Comparison of ENCODE assay signal across 9 cellular contexts in the genomic region with DNA sequence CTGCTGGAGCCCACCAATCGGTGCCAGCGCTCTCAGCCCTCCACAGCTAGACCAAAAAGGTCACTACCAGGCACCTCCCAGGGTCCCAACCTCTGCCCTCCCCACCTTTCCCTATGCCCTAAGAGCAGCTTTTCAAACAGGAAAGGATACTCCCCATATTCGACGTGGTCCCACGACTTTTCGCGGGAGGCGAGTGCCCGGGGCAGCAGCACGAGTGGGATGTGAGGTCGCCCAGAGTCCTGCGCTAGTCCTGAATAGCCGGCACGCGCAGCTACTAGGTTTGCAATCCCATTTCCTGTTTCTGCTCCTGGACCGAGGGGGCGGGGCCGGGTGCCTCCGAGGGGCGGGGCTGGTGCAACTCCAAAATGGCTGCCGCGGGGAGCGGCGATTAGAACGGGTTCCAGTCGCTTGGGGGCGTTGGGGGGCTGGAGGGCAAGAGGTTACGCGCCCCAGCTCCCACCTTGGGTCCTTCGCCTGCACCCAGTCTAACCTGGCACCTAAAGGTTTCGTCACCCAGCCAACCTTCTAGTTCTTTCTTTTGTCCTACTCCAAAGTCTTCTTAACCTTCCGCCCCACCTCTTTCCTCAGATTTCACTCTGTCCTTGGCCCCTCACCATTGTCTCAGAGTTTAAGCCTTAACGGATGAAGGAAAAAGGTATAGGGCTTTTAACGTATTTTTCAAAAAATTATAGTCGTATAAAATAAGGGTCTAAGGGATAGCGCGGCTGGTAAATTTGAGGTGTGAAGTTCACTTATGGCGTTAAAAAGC.
DNase-seq lines count a peak whose midpoint lies in the region; ATAC-seq, FAIRE-seq and TF ChIP-seq lines count a peak whose summit lies in the region.
"Had no signal": no experiment of that assay in that cellular context is flagged by ENCODE, and none has a peak within 500 bp of the region (broad histone marks: within the 10 kb centered on the region; RNA-seq: fewer than 3 reads in every experiment).

No MANE protein-coding gene starts in this region.

- WGBS in K562 (ENCODE audit: insufficient coverage, low coverage, missing lambda C conversion rate) = 71% methylated on average over 20 of the region's 38 CpGs
- 8% methylated on average over 13 of the region's 38 CpGs for WGBS in mesenchymal stem cell

- H3K36me3 ChIP-seq in breast epithelium = no peaks in the 10 kb centered on the region
- H3K36me3 ChIP-seq in K562 (ENCODE audit: control insufficient read depth, insufficient read depth, low read length) = no peaks in the 10 kb centered on the region
- no peaks in the 10 kb centered on the region for H3K36me3 ChIP-seq in mesenchymal stem cell (ENCODE audit: control insufficient read depth in 1 of 2, insufficient read depth in 2 of 2, low read depth in 1 of 2, low read length in 2 of 2)
- no peaks in the 10 kb centered on the region for H3K36me3 ChIP-seq in upper lobe of right lung

- FAIRE-seq in K562 (lab: Jason Lieb, UNC) = no peak
- FAIRE-seq: endometrium had no signal

- peak overlapping the region in 1 of 2 experiments; percentile 28 for H3K4ac ChIP-seq in mesenchymal stem cell (ENCODE audit: low read depth in 1 of 2, low read length in 2 of 2)

- H3K9ac ChIP-seq in K562 (ENCODE audit: insufficient read depth in 1 of 2, low read depth in 2 of 2, low read length in 2 of 2) (no peak overlapping the region), mesenchymal stem cell (ENCODE audit: low read length) (peak overlapping the region; percentile 73)

- no peak overlapping the region for H3K27ac Mint-ChIP-seq in MCF 10A (ENCODE audit: low read depth, unreplicated experiment)

- TF ChIP-seq RAD21 in K562 (CRISPR knock-in tag; conservative IDR thresholded peaks at IDR 0.05 in 1 of 2, IDR thresholded peaks at IDR 0.05 in 1 of 2) = no peak

- no peak overlapping the region for H3K4me3 Mint-ChIP-seq in MCF 10A (ENCODE audit: unreplicated experiment)

- ATAC-seq in K562 = peak; percentile 63; the same call in 2 of the 3 replicates
- peak; percentile 91 for ATAC-seq in upper lobe of right lung
- ATAC-seq in GM21423 (IDR thresholded peaks at IDR 0.05; ENCODE audit: unreplicated experiment) = no peak
- no peak for ATAC-seq in GM18511 (IDR thresholded peaks at IDR 0.05; ENCODE audit: unreplicated experiment)
- no peak for ATAC-seq in HG03521 (IDR thresholded peaks at IDR 0.05; ENCODE audit: unreplicated experiment)

- H3K9me3 Mint-ChIP-seq in MCF 10A (ENCODE audit: unreplicated experiment) = peaks cover 7% of the 10 kb centered on the region

- BruUV-seq in MCF 10A (replicated peaks; lab: Mats Ljungman, UMichigan) = no TSS peak
- BruUV-seq in K562 (replicated peaks; lab: Mats Ljungman, UMichigan) = no TSS peak

- H4K20me1 ChIP-seq in K562 (replicated peaks; ENCODE audit: control insufficient read depth, insufficient read depth, low read length) = no peaks in the 10 kb centered on the region

- no peak for TF ChIP-seq POLR2A in breast epithelium (IDR thresholded peaks at IDR 0.05)
- TF ChIP-seq POLR2A in K562 (conservative IDR thresholded peaks at IDR 0.05) = no peak

- peak overlapping the region; percentile 89 for H4K8ac ChIP-seq in mesenchymal stem cell (ENCODE audit: low read length)

- H2BK15ac ChIP-seq in mesenchymal stem cell (ENCODE audit: low read depth, poor library complexity, severe bottlenecking) = no peak overlapping the region

- no peaks in the 10 kb centered on the region for H3K4me1 Mint-ChIP-seq in MCF 10A (ENCODE audit: insufficient read depth, unreplicated experiment)

- POLR2A ChIA-PET in MCF 10A (lab: Yijun Ruan, JAX) = no interaction called here
- POLR2A ChIA-PET in K562 (lab: Yijun Ruan, JAX) = interaction anchor here (0.7 kb wide), 1 partner anchor 216 kb away, joined by 3 read pairs; no protein-coding TSS in a partner anchor

- H3K79me1 ChIP-seq in mesenchymal stem cell (replicated peaks; ENCODE audit: low read length, poor library complexity, severe bottlenecking) = peaks cover 4% of the 10 kb centered on the region

- intact Hi-C loops in breast epithelium (cut with DNase I; ENCODE audit: low total_unique reads) = loop anchor here (5.0 kb wide), 1 partner anchor 297 kb away; no protein-coding TSS in a partner anchor
- intact Hi-C loops in MCF 10A (cut with micrococcal nuclease) = no loop called here
- intact Hi-C loops in K562 (cut with micrococcal nuclease) = no loop called here
- intact Hi-C loops in upper lobe of right lung (cut with DNase I) = no loop called here

- in situ Hi-C loops in K562 (cut with MboI) = no loop called here

- H2AK5ac ChIP-seq in mesenchymal stem cell (ENCODE audit: low read length, severe bottlenecking) = no peak overlapping the region

- no peak overlapping the region for H3K23ac ChIP-seq in mesenchymal stem cell (ENCODE audit: low read length in 2 of 2)

- no peaks in the 10 kb centered on the region for H3K36me3 Mint-ChIP-seq in MCF 10A (ENCODE audit: insufficient read depth, unreplicated experiment)

- H2BK5ac ChIP-seq in mesenchymal stem cell (ENCODE audit: low read depth, low read length, poor library complexity, severe bottlenecking) = no peak overlapping the region

- no peak overlapping the region for H2BK120ac ChIP-seq in mesenchymal stem cell (ENCODE audit: low read depth, low read length)

- H2AFZ ChIP-seq in K562 (ENCODE audit: low read depth, low read length) (no peak overlapping the region), mesenchymal stem cell (ENCODE audit: low read depth, low read length) (peak overlapping the region; percentile 77)

- H3K9me3 ChIP-seq in breast epithelium = no peaks in the 10 kb centered on the region
- H3K9me3 ChIP-seq in K562 (replicated peaks; ENCODE audit: control insufficient read depth, insufficient read depth, low read depth, low read length) = 0 out of 2 replicates have a peak, but pooled peaks cover 2% of the 10 kb centered on the region
- no peaks in the 10 kb centered on the region for H3K9me3 ChIP-seq in mesenchymal stem cell (ENCODE audit: control insufficient read depth, low read length)
- no peaks in the 10 kb centered on the region for H3K9me3 ChIP-seq in upper lobe of right lung

- no peaks in the 10 kb centered on the region for H3K9me1 ChIP-seq in K562 (ENCODE audit: control insufficient read depth, insufficient read depth, low read length)

- H3K4me3 ChIP-seq in breast epithelium (peak overlapping the region; percentile 10 to 40 (median 37)), K562 (no peak overlapping the region), mesenchymal stem cell (ENCODE audit: insufficient read depth in 1 of 2, low read depth in 1 of 2, low read length in 2 of 2) (peak overlapping the region; percentile 64 to 79), upper lobe of right lung (peak overlapping the region; percentile 33)

- no peaks in the 10 kb centered on the region for H3K79me2 ChIP-seq in K562 (ENCODE audit: control insufficient read depth, insufficient read depth, low read length)

- no peaks in the 10 kb centered on the region for H3K27me3 Mint-ChIP-seq in MCF 10A (ENCODE audit: insufficient read depth, unreplicated experiment)

- H3K27ac ChIP-seq in breast epithelium (no peak overlapping the region), K562 (ENCODE audit: extremely low read depth, low read depth, low read length) (no peak overlapping the region), mesenchymal stem cell (ENCODE audit: low read length, poor library complexity, severe bottlenecking) (no peak overlapping the region), upper lobe of right lung (no peak overlapping the region)

- CTCF ChIA-PET in MCF 10A (lab: Yijun Ruan, JAX) (interaction anchor here (0.5 to 0.6 kb wide), 2 partner anchors 154 to 650 kb away, joined by 3 read pairs; no protein-coding TSS in a partner anchor), K562 (lab: Yijun Ruan, JAX; ENCODE audit: low intra/inter-chr PET ratio) (no interaction called here)

- H3K18ac ChIP-seq in mesenchymal stem cell (ENCODE audit: low read depth in 1 of 2, low read length in 2 of 2) = peak overlapping the region; percentile 52 to 79

- TF ChIP-seq CTCF in breast epithelium (IDR thresholded peaks at IDR 0.05) (no peak), MCF 10A (IDR thresholded peaks at IDR 0.05; ENCODE audit: unreplicated experiment) (no peak), K562 (IDR thresholded peaks at IDR 0.05 in 2 of 3, conservative IDR thresholded peaks at IDR 0.05 in 1 of 3; ENCODE audit: insufficient read depth in 2 of 3, low read depth in 1 of 3, low read length in 3 of 3) (no peak), upper lobe of right lung (IDR thresholded peaks at IDR 0.05) (no peak)

- peaks cover 0 to 16% of the 10 kb centered on the region in 2 donors for H3K27me3 ChIP-seq in breast epithelium
- no peaks in the 10 kb centered on the region for H3K27me3 ChIP-seq in K562 (ENCODE audit: control insufficient read depth in 2 of 2, insufficient read depth in 2 of 2, low read length in 2 of 2)
- H3K27me3 ChIP-seq in mesenchymal stem cell (ENCODE audit: control insufficient read depth in 1 of 2, insufficient read depth in 1 of 2, low read length in 2 of 2) = peaks cover 0 to 3% of the 10 kb centered on the region in 2 experiments
- H3K27me3 ChIP-seq in upper lobe of right lung = no peaks in the 10 kb centered on the region

- H2BK12ac ChIP-seq in mesenchymal stem cell (ENCODE audit: low read length in 2 of 2) = peak overlapping the region in 1 of 2 experiments; percentile 39

- no peak overlapping the region for H4K91ac ChIP-seq in mesenchymal stem cell (ENCODE audit: low read length)

- H3K4me1 ChIP-seq in breast epithelium (no peaks in the 10 kb centered on the region), K562 (replicated peaks in 1 of 2; ENCODE audit: control insufficient read depth in 2 of 2, insufficient read depth in 2 of 2, low read length in 2 of 2) (no peaks in the 10 kb centered on the region), mesenchymal stem cell (ENCODE audit: control insufficient read depth, insufficient read depth, low read depth, low read length) (no peaks in the 10 kb centered on the region), upper lobe of right lung (no peaks in the 10 kb centered on the region)

- TF ChIP-seq EP300 in K562 (IDR thresholded peaks at IDR 0.05; ENCODE audit: low read length) = no peak

- H3K4me2 ChIP-seq in K562 (ENCODE audit: insufficient read depth, low read length) = no peak overlapping the region
- peak overlapping the region; percentile 81 for H3K4me2 ChIP-seq in mesenchymal stem cell (ENCODE audit: low read length, poor library complexity, severe bottlenecking)

- peak; percentile 30 to 58 for DNase-seq in breast epithelium (ENCODE audit: low spot score in 2 of 2)
- DNase-seq in MCF 10A (ENCODE audit: unreplicated experiment) = no peak
- DNase-seq in K562 (ENCODE audit: extremely low read depth in 1 of 4, low spot score in 3 of 4) = peak in 3 of 4 experiments; percentile 4 to 42 (median 6)
- peak; percentile 43 for DNase-seq in mesenchymal stem cell
- peak; percentile 76 for DNase-seq in upper lobe of right lung

- H3K14ac ChIP-seq in mesenchymal stem cell (ENCODE audit: low read length in 2 of 2) = no peak overlapping the region

TF ChIP-seq in K562, 482 proteins besides CTCF, POLR2A, EP300 and RAD21 (continues in another document):
- TF ChIP-seq NRF1 (conservative IDR thresholded peaks at IDR 0.05 in 1 of 2, IDR thresholded peaks at IDR 0.05 in 1 of 2) = peak in 1 of 2 experiments; percentile 24; a peak in 2 of 4 replicates

Comparison
In these comparisons a context has a peak if more than half of its experiments do, and no peak if none do; other contexts are left out.
1. ATAC-seq: peak in K562 (single experiment) and upper lobe of right lung (single experiment); none in GM21423 (single experiment), GM18511 (single experiment) and HG03521 (single experiment).